Comparison of ENCODE assay signal across 9 cellular contexts in the genomic region with DNA sequence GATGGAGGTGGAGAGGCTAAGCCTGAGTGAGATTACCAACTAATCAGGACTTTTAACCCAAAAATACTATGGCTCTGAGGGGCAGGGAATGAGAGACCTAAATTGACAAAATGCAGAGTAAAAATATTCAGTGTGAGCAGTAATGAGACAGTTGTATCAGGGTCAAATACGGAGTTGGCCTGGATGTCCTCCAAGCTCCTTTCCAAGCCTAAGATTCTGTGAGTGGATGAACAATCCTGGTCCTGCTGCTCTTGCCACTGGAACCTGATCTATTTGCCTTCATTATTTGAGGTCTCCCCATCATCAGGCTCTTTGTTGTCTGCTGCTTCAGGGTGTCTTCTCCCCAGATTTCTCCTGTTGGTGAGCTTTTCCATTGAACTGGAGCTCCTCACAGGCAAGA. TPM values are rescaled to one million over a fixed set of nuclear protein-coding genes. Genes with fewer than 3 reads are reported as not detected.
DNase-seq lines count a peak whose midpoint lies in the region; ATAC-seq and TF ChIP-seq lines count a peak whose summit lies in the region.
"Had no signal": no experiment of that assay in that cellular context is flagged by ENCODE, and none has a peak within 500 bp of the region (broad histone marks: within the 10 kb centered on the region; RNA-seq: fewer than 3 reads in every experiment).

No MANE protein-coding gene starts in this region.

- ATAC-seq in GM18511 (IDR thresholded peaks at IDR 0.05; ENCODE audit: unreplicated experiment) (no peak), HG03442 (IDR thresholded peaks at IDR 0.05; ENCODE audit: unreplicated experiment) (no peak)

- peak overlapping the region; percentile 40 for H3K4me3 ChIP-seq in HFF-Myc (replicated peaks; ENCODE audit: low read depth, low read length)
- H3K4me3 ChIP-seq in breast epithelium, result peak overlapping the region; percentile 28 to 61 (median 40)
- no peak overlapping the region for H3K4me3 ChIP-seq in trophoblast cell (ENCODE audit: low read depth, low read length)

- intact Hi-C loops in breast epithelium (cut with DNase I; ENCODE audit: low total_unique reads), result no loop called here
- intact Hi-C loops in head of caudate nucleus (cut with DNase I), result no loop called here

- H3K27ac ChIP-seq in breast epithelium (peak overlapping the region in 1 of 2 donors; percentile 85), trophoblast cell (ENCODE audit: low read depth, low read length) (no peak overlapping the region)

- no peak overlapping the region for H3K9ac ChIP-seq in trophoblast cell (ENCODE audit: low read length)

- H3K9me3 ChIP-seq in breast epithelium, result no peaks in the 10 kb centered on the region
- H3K9me3 ChIP-seq in trophoblast cell (ENCODE audit: insufficient read depth, low read depth, low read length), result no peaks in the 10 kb centered on the region

- H3K79me1 ChIP-seq in trophoblast cell (ENCODE audit: low read length), result peaks cover 15% of the 10 kb centered on the region

- no CpG with 5 or more reads among the region's 1 CpG for WGBS in trophoblast cell (ENCODE audit: extremely low coverage, insufficient coverage, insufficient read length)

- H3K23ac ChIP-seq in trophoblast cell (ENCODE audit: low read length), result no peak overlapping the region

- no peak overlapping the region for H2BK5ac ChIP-seq in trophoblast cell (ENCODE audit: low read depth, low read length, poor library complexity)

- no peak for TF ChIP-seq POLR2A in breast epithelium (IDR thresholded peaks at IDR 0.05)

- H4K12ac ChIP-seq in trophoblast cell (ENCODE audit: low read depth, low read length), result no peak overlapping the region

- no peak overlapping the region for H3K14ac ChIP-seq in trophoblast cell (ENCODE audit: low read length)

- TF ChIP-seq CTCF in HFF-Myc (IDR thresholded peaks at IDR 0.05; ENCODE audit: low read depth, low read length, missing control alignments), result no peak
- no peak for TF ChIP-seq CTCF in breast epithelium (IDR thresholded peaks at IDR 0.05)

- no peaks in the 10 kb centered on the region for H3K4me1 ChIP-seq in breast epithelium
- peaks cover 16 to 23% of the 10 kb centered on the region in 2 experiments for H3K4me1 ChIP-seq in trophoblast cell (ENCODE audit: control insufficient read depth in 1 of 2, insufficient read depth in 2 of 2, low read length in 2 of 2)

- DNase-seq in Daoy (ENCODE audit: low read depth) (peak; percentile 35), HFF-Myc (ENCODE audit: extremely low read depth, low read depth) (no peak), breast epithelium (ENCODE audit: low spot score in 2 of 2) (no peak), trophoblast cell (no peak), head of caudate nucleus (no peak)
- DNase-seq: GDM1, hypothalamus had no signal

- no peak overlapping the region for H2AFZ ChIP-seq in trophoblast cell (ENCODE audit: insufficient read depth, low read length, poor library complexity)

- H2AK5ac ChIP-seq in trophoblast cell (ENCODE audit: low read length), result no peak overlapping the region

- H3K4ac ChIP-seq in trophoblast cell (ENCODE audit: low read depth, low read length), result no peak overlapping the region

- H3K79me2 ChIP-seq in trophoblast cell (ENCODE audit: control insufficient read depth, insufficient read depth, low read length, poor library complexity), result no peaks in the 10 kb centered on the region

- peak overlapping the region; percentile 36 for H2BK12ac ChIP-seq in trophoblast cell (ENCODE audit: low read length)

- H3K4me2 ChIP-seq in trophoblast cell (ENCODE audit: low read length), result no peak overlapping the region

- H2BK120ac ChIP-seq in trophoblast cell (ENCODE audit: insufficient read depth, low read length, poor library complexity), result peak overlapping the region; percentile 63

- H3K27me3 ChIP-seq in breast epithelium (no peaks in the 10 kb centered on the region), trophoblast cell (ENCODE audit: insufficient read depth, low read length) (no peaks in the 10 kb centered on the region)

- H4K8ac ChIP-seq in trophoblast cell (ENCODE audit: low read depth, low read length), result no peak overlapping the region

- H3K18ac ChIP-seq in trophoblast cell (ENCODE audit: low read length), result no peak overlapping the region

- no peak overlapping the region for H4K91ac ChIP-seq in trophoblast cell (ENCODE audit: low read depth, low read length)

- H3K36me3 ChIP-seq in breast epithelium (no peaks in the 10 kb centered on the region), trophoblast cell (ENCODE audit: control insufficient read depth in 1 of 2, insufficient read depth in 2 of 2, low read length in 2 of 2) (no peaks in the 10 kb centered on the region)

RNA-seq across cellular contexts. Expression of a gene that starts 1.1 kb away (rescaled TPM):
- total RNA-seq in Daoy (2014; rRNA removed; shearing (Covaris generic)), result 6.9 and 11.5 TPM in 2 replicates
- 1 to 10 TPM; 1.6 to 8.0 (median 3.3) TPM for total RNA-seq in breast epithelium
- polyA plus RNA-seq in trophoblast cell (2013), result 1.1 and 1.2 TPM in 2 replicates
